ENCODE assay signal across 8 cellular contexts in the genomic region with DNA sequence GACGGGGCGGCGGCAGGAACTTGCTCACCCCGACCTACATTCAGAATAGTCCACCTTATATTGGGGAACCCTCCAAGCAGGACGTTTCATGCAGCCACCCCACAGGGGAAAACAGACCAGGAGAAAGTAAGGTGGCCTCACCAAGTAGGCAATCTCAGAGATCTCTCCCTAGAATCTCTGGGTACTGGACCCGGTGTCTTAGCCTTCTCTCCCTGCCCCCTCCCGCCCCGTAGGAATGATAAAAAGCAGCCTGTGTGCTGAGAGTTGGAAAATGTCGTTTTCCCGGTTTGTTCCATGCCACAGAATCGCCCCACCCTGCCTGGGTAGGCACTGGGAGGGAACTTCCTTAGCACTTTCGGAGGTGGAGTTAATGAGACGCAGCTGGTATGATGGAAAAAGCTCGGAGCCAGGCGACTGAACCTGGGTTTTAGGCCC. TPM values are rescaled to one million over a fixed set of nuclear protein-coding genes. Genes with fewer than 3 reads are reported as not detected.
DNase-seq lines count a peak whose midpoint lies in the region; TF ChIP-seq lines count a peak whose summit lies in the region.

No MANE protein-coding gene starts in this region.

- no peaks in the 10 kb centered on the region for H3K9me3 ChIP-seq in PC-9 (ENCODE audit: insufficient read depth, low read depth)
- H3K9me3 ChIP-seq in endodermal cell (ENCODE audit: control insufficient read depth, low read length): no peaks in the 10 kb centered on the region

- peaks cover 2% of the 10 kb centered on the region for H3K79me1 ChIP-seq in mesendoderm (ENCODE audit: low read length)

- H3K4me1 Mint-ChIP-seq in T-helper 2 cell treated with Interferon-gamma antibody and Interleukin-4, amounts not matched to agents 5 μg/mL and 100 μg/mL, for 36 hours (ENCODE audit: low read depth): peaks cover 43% of the 10 kb centered on the region
- peaks cover 45% of the 10 kb centered on the region for H3K4me1 Mint-ChIP-seq in endodermal cell

- peak overlapping the region; percentile 71 for H3K4me3 ChIP-seq in PC-9
- peak overlapping the region; percentile 89 for H3K4me3 ChIP-seq in endodermal cell (ENCODE audit: low read length)
- H3K4me3 ChIP-seq in mesendoderm (ENCODE audit: low read length): peak overlapping the region; percentile 55

- peak overlapping the region; percentile 94 for H2AFZ ChIP-seq in PC-9

- H3K4me1 ChIP-seq in PC-9 (replicated peaks; ENCODE audit: insufficient read depth) (peaks cover 42% of the 10 kb centered on the region), endodermal cell (ENCODE audit: control insufficient read depth, insufficient read depth, low read length) (peaks cover 15% of the 10 kb centered on the region), mesendoderm (ENCODE audit: control insufficient read depth, low read depth, low read length) (peaks cover 24% of the 10 kb centered on the region)

- H3K36me3 Mint-ChIP-seq in T-helper 2 cell treated with Interferon-gamma antibody and Interleukin-4, amounts not matched to agents 5 μg/mL and 100 μg/mL, for 36 hours (ENCODE audit: low read depth): no peaks in the 10 kb centered on the region
- H3K36me3 Mint-ChIP-seq in endodermal cell (ENCODE audit: low read depth): no peaks in the 10 kb centered on the region

- H3K9ac ChIP-seq in endodermal cell (ENCODE audit: extremely low read depth, low read length, poor library complexity, severe bottlenecking) (peak overlapping the region; percentile 100), mesendoderm (ENCODE audit: low read length) (peak overlapping the region; percentile 79)

- peak overlapping the region; percentile 61 for H2BK5ac ChIP-seq in mesendoderm (ENCODE audit: low read length)

- H3K18ac ChIP-seq in mesendoderm (ENCODE audit: low read length): peak overlapping the region; percentile 97

- H3K36me3 ChIP-seq in PC-9 (ENCODE audit: low read depth) (no peaks in the 10 kb centered on the region), endodermal cell (ENCODE audit: control insufficient read depth, insufficient read depth, low read length) (no peaks in the 10 kb centered on the region), mesendoderm (ENCODE audit: control insufficient read depth, insufficient read depth, low read length) (no peaks in the 10 kb centered on the region)

- H2BK15ac ChIP-seq in mesendoderm (replicated peaks; ENCODE audit: low read depth): peak overlapping the region; percentile 46

- no peaks in the 10 kb centered on the region for H3K9me2 ChIP-seq in PC-9 (ENCODE audit: insufficient read depth)

- peak overlapping the region; percentile 86 for H3K4ac ChIP-seq in mesendoderm (ENCODE audit: low read depth, low read length)

- H2BK120ac ChIP-seq in mesendoderm (ENCODE audit: low read depth, low read length): peak overlapping the region; percentile 92

- no peaks in the 10 kb centered on the region for H3K9me3 Mint-ChIP-seq in T-helper 2 cell treated with Interferon-gamma antibody and Interleukin-4, amounts not matched to agents 5 μg/mL and 100 μg/mL, for 36 hours
- H3K9me3 Mint-ChIP-seq in endodermal cell: no peaks in the 10 kb centered on the region

- H4K20me1 ChIP-seq in PC-9 (ENCODE audit: insufficient read depth): no peaks in the 10 kb centered on the region

- no peaks in the 10 kb centered on the region for H3K27me3 ChIP-seq in PC-9 (ENCODE audit: insufficient read depth, low read depth)
- no peaks in the 10 kb centered on the region for H3K27me3 ChIP-seq in endodermal cell (ENCODE audit: control insufficient read depth, insufficient read depth, low read length, poor library complexity, severe bottlenecking)
- no peaks in the 10 kb centered on the region for H3K27me3 ChIP-seq in mesendoderm (ENCODE audit: insufficient read depth, low read length, poor library complexity)

- peaks cover 3% of the 10 kb centered on the region for H3K27me3 Mint-ChIP-seq in T-helper 2 cell treated with Interferon-gamma antibody and Interleukin-4, amounts not matched to agents 5 μg/mL and 100 μg/mL, for 36 hours (ENCODE audit: low read depth)
- H3K27me3 Mint-ChIP-seq in endodermal cell (ENCODE audit: insufficient read depth): peaks cover 3% of the 10 kb centered on the region

- peak overlapping the region; percentile 86 for H3K4me3 Mint-ChIP-seq in T-helper 2 cell treated with Interferon-gamma antibody and Interleukin-4, amounts not matched to agents 5 μg/mL and 100 μg/mL, for 36 hours
- peak overlapping the region; percentile 84 for H3K4me3 Mint-ChIP-seq in endodermal cell

- POLR2A ChIA-PET in PC-9 (lab: Charles Lee; ENCODE audit: unreplicated experiment): interaction anchor here (0.5 to 1.3 kb wide), 9 partner anchors 17 to 174 kb away, joined by 3 to 26 read pairs (median 6); no protein-coding TSS in a partner anchor

- peak overlapping the region; percentile 90 for H4K8ac ChIP-seq in mesendoderm (ENCODE audit: low read depth, low read length)

- H3K79me2 ChIP-seq in PC-9 (ENCODE audit: low read depth): peaks cover 37% of the 10 kb centered on the region
- peaks cover 42% of the 10 kb centered on the region for H3K79me2 ChIP-seq in mesendoderm (ENCODE audit: control insufficient read depth, insufficient read depth, low read length)

- CTCF ChIA-PET in PC-9 (lab: Charles Lee): interaction anchor here (0.6 to 0.9 kb wide), 3 partner anchors 12 to 226 kb away, joined by 3 to 4 read pairs (median 4); no protein-coding TSS in a partner anchor

- peak overlapping the region; percentile 97 for H3K27ac ChIP-seq in PC-9
- peak overlapping the region; percentile 98 for H3K27ac ChIP-seq in endodermal cell (ENCODE audit: low read depth, low read length)
- H3K27ac ChIP-seq in mesendoderm (ENCODE audit: low read depth, low read length): peak overlapping the region; percentile 98

- peak overlapping the region; percentile 44 for H3K27ac Mint-ChIP-seq in T-helper 2 cell treated with Interferon-gamma antibody and Interleukin-4, amounts not matched to agents 5 μg/mL and 100 μg/mL, for 36 hours
- peak overlapping the region; percentile 100 for H3K27ac Mint-ChIP-seq in endodermal cell

- H3F3A ChIP-seq in PC-9 (ENCODE audit: insufficient read depth, low read depth): peaks cover 18% of the 10 kb centered on the region

- TF ChIP-seq CTCF in PC-9 (conservative IDR thresholded peaks at IDR 0.05): no peak; the same call in 1 of the 2 replicates
- no peak for TF ChIP-seq CTCF in endodermal cell (conservative IDR thresholded peaks at IDR 0.05)

- intact Hi-C loops in PC-9 (cut with micrococcal nuclease; ENCODE audit: unreplicated experiment): loop anchor here (1.0 kb wide), 3 partner anchors 33 to 175 kb away; no protein-coding TSS in a partner anchor

- peak overlapping the region; percentile 93 for H3K56ac ChIP-seq in mesendoderm (ENCODE audit: low read length)

- peak overlapping the region; percentile 90 for H3K4me2 ChIP-seq in PC-9
- peak overlapping the region; percentile 14 for H3K4me2 ChIP-seq in mesendoderm (ENCODE audit: low read length)

- 6 to 8% methylated on average over 8 to 15 of the region's 15 CpGs for WGBS in endodermal cell (ENCODE audit: insufficient coverage in 1 of 2, insufficient read length in 1 of 2), 2 experiments
- WGBS in mesendoderm (ENCODE audit: extremely low coverage, insufficient coverage, low lambda C conversion rate): no CpG with 5 or more reads among the region's 15 CpGs

- no peak overlapping the region for H3K23ac ChIP-seq in mesendoderm (ENCODE audit: low read length)

- no peak overlapping the region for H4K5ac ChIP-seq in mesendoderm (ENCODE audit: low read length)

- BruUV-seq in PC-9 (replicated peaks; lab: Mats Ljungman, UMichigan): TSS peak; percentile 86

- no peak for DNase-seq in T-helper 2 cell treated with Interferon-gamma antibody and Interleukin-4, amounts not matched to agents 5 μg/mL and 100 μg/mL, for 36 hours (ENCODE audit: low spot score)
- DNase-seq in T-helper 2 cell (no peak), PC-9 (peak; percentile 83 to 92), endodermal cell (peak; percentile 93), mesendoderm (peak; percentile 98), activated gamma-delta T cell treated with Interleukin-2 at 50 U/mL for 16 hours (no peak), NCI-H1436 treated with DMSO at 0.1 percent for 48 hours (lab: John Stamatoyannopoulos, UW) (no peak), SK-N-DZ (ENCODE audit: low spot score) (no peak)

- H2AK5ac ChIP-seq in mesendoderm (ENCODE audit: low read length): no peak overlapping the region

RNA-seq across cellular contexts. Expression of gene PTPN14, which starts 0.8 kb away (rescaled TPM):
- total RNA-seq in PC-9 (2021) (59.2 and 78.9 TPM in 2 replicates), endodermal cell (10 to 100 TPM; 72.6 to 93.2 TPM)
- polyA plus RNA-seq in endodermal cell (2013, experiment 1 of 2): 20.1 TPM
- polyA plus RNA-seq in endodermal cell (2013, experiment 2 of 2): 23.3 TPM
- 39.3 TPM for polyA plus RNA-seq in mesendoderm (2013, experiment 1 of 2)
- polyA plus RNA-seq in mesendoderm (2013, experiment 2 of 2): 38.7 TPM
- polyA plus RNA-seq in SK-N-DZ (2014; cell fraction: cytosol; rRNA removed): 0.41 and 0.59 TPM in 2 replicates
- polyA plus RNA-seq in SK-N-DZ (2014; cell fraction: nucleus; rRNA removed): 0.15 and 0.37 TPM in 2 replicates

RNA-seq across cellular contexts. Expression of gene CENPF, which starts 50.8 kb away (rescaled TPM):
- total RNA-seq in PC-9 (2021) (102 and 156 TPM in 2 replicates), endodermal cell (10 to 100 TPM; 77.2 to 87.2 TPM)
- 95.0 TPM for polyA plus RNA-seq in endodermal cell (2013, experiment 1 of 2)
- 126 TPM for polyA plus RNA-seq in endodermal cell (2013, experiment 2 of 2)
- polyA plus RNA-seq in mesendoderm (2013, experiment 1 of 2): 51.8 TPM
- 53.5 TPM for polyA plus RNA-seq in mesendoderm (2013, experiment 2 of 2)
- polyA plus RNA-seq in SK-N-DZ (2014; cell fraction: cytosol; rRNA removed): 192 and 234 TPM in 2 replicates
- 233 and 264 TPM in 2 replicates for polyA plus RNA-seq in SK-N-DZ (2014; cell fraction: nucleus; rRNA removed)

Comparison
In these comparisons a context has a peak if more than half of its experiments do, and no peak if none do; other contexts are left out.
1. DNase-seq: peak in PC-9 (2 of 2), endodermal cell (single experiment) and mesendoderm (single experiment); none in T-helper 2 cell treated with Interferon-gamma antibody and Interleukin-4, amounts not matched to agents 5 μg/mL and 100 μg/mL, for 36 hours (single experiment), T-helper 2 cell (0 of 5), activated gamma-delta T cell treated with Interleukin-2 at 50 U/mL for 16 hours (single experiment), NCI-H1436 treated with DMSO at 0.1 percent for 48 hours (single experiment) and SK-N-DZ (single experiment).
2. Peak in every context shown above with its lines, with median percentiles within 50 percentile points of each other: H3K27ac ChIP-seq and H3K4me3 ChIP-seq.